Comparison of ENCODE assay signal across 2 cellular contexts in genomic region chr20:47382746-47383145, GRCh38.
TF ChIP-seq lines count a peak whose summit lies in the region.

No MANE protein-coding gene starts in this region.

TF ChIP-seq in A549, 52 proteins besides CTCF, POLR2A, EP300 and RAD21:
- 0 out of 2 replicates have a peak, but pooled peaks have one; percentile 9 for TF ChIP-seq ATOH8 (CRISPR knock-in tag; IDR thresholded peaks at IDR 0.05; ENCODE audit: low read depth)
- TF ChIP-seq TFCP2L1 (CRISPR knock-in tag; IDR thresholded peaks at IDR 0.05): no peak
- TF ChIP-seq ESRRA (IDR thresholded peaks at IDR 0.05; ENCODE audit: borderline replicate concordance, low read length): no peak
- TF ChIP-seq NR3C1 (IDR thresholded peaks at IDR 0.05): no peak
- 0 out of 2 replicates have a peak, but pooled peaks have one; percentile 12 for TF ChIP-seq HOXB5 (CRISPR knock-in tag; IDR thresholded peaks at IDR 0.05)
- TF ChIP-seq TP53 (CRISPR knock-in tag; IDR thresholded peaks at IDR 0.05): no peak

TF ChIP-seq in GM23338, 12 proteins besides CTCF, POLR2A, EP300 and RAD21 (continued from another document):
- TF ChIP-seq STAT1 (IDR thresholded peaks at IDR 0.05; ENCODE audit: unreplicated experiment) (no peak), CREB1 (CRISPR knock-in tag; IDR thresholded peaks at IDR 0.05; ENCODE audit: low read depth) (no peak), JUNB (IDR thresholded peaks at IDR 0.05; ENCODE audit: unreplicated experiment) (no peak), EZH2 (IDR thresholded peaks at IDR 0.05; ENCODE audit: low read depth, unreplicated experiment) (no peak), REST (IDR thresholded peaks at IDR 0.05; ENCODE audit: unreplicated experiment) (no peak), ZNF331 (CRISPR knock-in tag; IDR thresholded peaks at IDR 0.05; ENCODE audit: low read depth) (no peak), POLR2AphosphoS5 (IDR thresholded peaks at IDR 0.05; ENCODE audit: low read depth) (no peak), ZNF114 (CRISPR knock-in tag; IDR thresholded peaks at IDR 0.05) (no peak), EZH2phosphoT487 (IDR thresholded peaks at IDR 0.05; ENCODE audit: unreplicated experiment) (no peak), ETS1 (IDR thresholded peaks at IDR 0.05) (no peak)
